21 cellular contexts compared by ENCODE assay signal in the genomic region with DNA sequence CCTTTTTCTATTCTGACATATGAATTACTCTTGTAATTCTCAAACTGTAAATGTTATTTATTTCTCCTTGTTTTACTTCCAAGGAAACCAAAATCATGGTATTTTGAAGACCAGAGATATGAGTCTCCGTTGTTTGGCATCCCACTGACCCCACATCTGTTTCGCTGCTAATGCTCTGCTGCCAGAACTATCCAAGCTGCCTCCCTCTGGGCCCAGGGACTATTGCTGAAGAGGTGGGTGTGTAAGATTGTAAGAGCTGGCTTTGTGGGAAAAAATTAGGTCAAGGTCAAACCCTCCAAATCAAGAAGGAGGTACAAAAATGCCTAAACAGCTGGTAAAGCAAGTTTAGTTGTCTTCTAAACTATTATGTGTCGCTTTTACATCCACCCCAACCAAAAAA.
"Had no signal": no experiment of that assay in that cellular context is flagged by ENCODE, and none has a peak within 500 bp of the region (broad histone marks: within the 10 kb centered on the region; RNA-seq: fewer than 3 reads in every experiment).

No MANE protein-coding gene starts in this region.

- H3K27ac Mint-ChIP-seq: dendritic cell treated with granulocyte-macrophage colony-stimulating factor and Interleukin-4, amounts not matched to agents 40 ng/mL and 50 ng/mL, for 4 days; effector memory CD8-positive, alpha-beta T cell; naive thymus-derived CD8-positive, alpha-beta T cell; progenitor cell of endocrine pancreas had no signal

- H3K9me3 ChIP-seq: esophagus squamous epithelium, mucosa of descending colon, pancreas, right lobe of liver, thyroid gland, upper lobe of left lung, uterus had no signal

- H3K9me3 Mint-ChIP-seq: dendritic cell treated with granulocyte-macrophage colony-stimulating factor and Interleukin-4, amounts not matched to agents 40 ng/mL and 50 ng/mL, for 4 days; neural crest cell had no signal

- H3K4me1 ChIP-seq: esophagus squamous epithelium, pancreas, right lobe of liver, uterus had no signal

- H3K4me1 Mint-ChIP-seq: naive thymus-derived CD8-positive, alpha-beta T cell had no signal

- H3K4me3 ChIP-seq: esophagus squamous epithelium, mucosa of descending colon, pancreas, right lobe of liver, spleen, thyroid gland, upper lobe of left lung, uterus had no signal

- ATAC-seq: effector memory CD8-positive, alpha-beta T cell; foreskin keratinocyte; left colon; mucosa of descending colon; naive thymus-derived CD8-positive, alpha-beta T cell; pancreas; right lobe of liver had no signal

- H3K36me3 ChIP-seq: esophagus squamous epithelium, pancreas, right lobe of liver, spleen, thyroid gland, upper lobe of left lung, uterus had no signal

- H3K27me3 ChIP-seq: esophagus squamous epithelium, foreskin keratinocyte, pancreas, right lobe of liver, spleen, thyroid gland, upper lobe of left lung, uterus had no signal

- H3K27me3 Mint-ChIP-seq: dendritic cell treated with granulocyte-macrophage colony-stimulating factor and Interleukin-4, amounts not matched to agents 40 ng/mL and 50 ng/mL, for 4 days; effector memory CD8-positive, alpha-beta T cell; progenitor cell of endocrine pancreas had no signal

- H3K4me3 Mint-ChIP-seq: dendritic cell treated with granulocyte-macrophage colony-stimulating factor and Interleukin-4, amounts not matched to agents 40 ng/mL and 50 ng/mL, for 4 days; effector memory CD8-positive, alpha-beta T cell; naive thymus-derived CD8-positive, alpha-beta T cell; neural crest cell had no signal

- H3K36me3 Mint-ChIP-seq: naive thymus-derived CD8-positive, alpha-beta T cell had no signal

- H3K27ac ChIP-seq: esophagus squamous epithelium, foreskin keratinocyte, pancreas, right lobe of liver, spleen, thyroid gland, upper lobe of left lung, uterus had no signal

- DNase-seq: cerebellar nuclear complex; effector memory CD8-positive, alpha-beta T cell; esophagus squamous epithelium; foreskin keratinocyte; hippocampal formation; left colon; mammary epithelial cell; mucosa of descending colon; naive thymus-derived CD8-positive, alpha-beta T cell; pancreas; right lobe of liver; spleen; stimulated activated CD4-positive, alpha-beta T cell treated with anti-CD3 and anti-CD28 coated beads, Interleukin-15, amount 100 ng/mL, for 24 hours; stimulated activated CD4-positive, alpha-beta T cell treated with anti-CD3 and anti-CD28 coated beads, Interleukin-1b, Interleukin-23, amount 100 ng/mL, for 48 hours; stimulated activated naive CD4-positive, alpha-beta T cell treated with Interleukin-2 at 50 U/mL for 16 hours; thyroid gland; upper lobe of left lung; uterus had no signal
